Comparison of ENCODE assay signal across 1 cellular context in the genomic region with DNA sequence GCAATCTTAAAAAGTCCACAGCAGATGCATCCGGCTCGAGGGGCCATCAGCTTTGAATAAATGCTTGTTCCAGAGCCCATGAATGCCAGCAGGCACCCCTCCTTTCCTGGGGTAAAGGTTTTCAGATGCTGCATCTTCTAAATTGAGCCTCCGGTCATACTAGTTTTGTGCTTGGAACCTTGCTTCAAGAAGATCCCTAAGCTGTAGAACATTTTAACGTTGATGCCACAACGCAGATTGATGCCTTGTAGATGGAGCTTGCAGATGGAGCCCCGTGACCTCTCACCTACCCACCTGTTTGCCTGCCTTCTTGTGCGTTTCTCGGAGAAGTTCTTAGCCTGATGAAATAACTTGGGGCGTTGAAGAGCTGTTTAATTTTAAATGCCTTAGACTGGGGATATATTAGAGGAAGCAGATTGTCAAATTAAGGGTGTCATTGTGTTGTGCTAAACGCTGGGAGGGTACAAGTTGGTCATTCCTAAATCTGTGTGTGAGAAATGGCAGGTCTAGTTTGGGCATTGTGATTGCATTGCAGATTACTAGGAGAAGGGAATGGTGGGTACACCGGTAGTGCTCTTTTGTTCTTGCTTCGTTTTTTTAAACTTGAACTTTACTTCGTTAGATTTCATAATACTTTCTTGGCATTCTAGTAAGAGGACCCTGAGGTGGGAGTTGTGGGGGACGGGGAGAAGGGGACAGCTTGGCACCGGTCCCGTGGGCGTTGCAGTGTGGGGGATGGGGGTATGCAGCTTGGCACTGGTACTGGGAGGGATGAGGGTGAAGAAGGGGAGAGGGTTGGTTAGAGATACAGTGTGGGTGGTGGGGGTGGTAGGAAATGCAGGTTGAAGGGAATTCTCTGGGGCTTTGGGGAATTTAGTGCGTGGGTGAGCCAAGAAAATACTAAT.
TF ChIP-seq lines count a peak whose summit lies in the region.

No MANE protein-coding gene starts in this region.

TF ChIP-seq in GM12878, 131 proteins besides CTCF, POLR2A, EP300 and RAD21 (continues in another document):
- TF ChIP-seq PAX8 (IDR thresholded peaks at IDR 0.05) (no peak), NFYA (IDR thresholded peaks at IDR 0.05; ENCODE audit: borderline replicate concordance, low read depth, low read length) (no peak), TAF1 (IDR thresholded peaks at IDR 0.05; ENCODE audit: borderline replicate concordance, low read depth, low read length) (0 out of 2 replicates have a peak, but pooled peaks have one; percentile 13), BMI1 (IDR thresholded peaks at IDR 0.05; ENCODE audit: borderline replicate concordance) (peak; percentile 47; the same call in 1 of the 2 replicates), CHD2 (IDR thresholded peaks at IDR 0.05; ENCODE audit: borderline replicate concordance, low read depth, low read length) (0 out of 2 replicates have a peak, but pooled peaks have one; percentile 41), ZSCAN29 (IDR thresholded peaks at IDR 0.05) (0 out of 2 replicates have a peak, but pooled peaks have one; percentile 7), TCF12 (IDR thresholded peaks at IDR 0.05; ENCODE audit: low read depth, low read length) (0 out of 2 replicates have a peak, but pooled peaks have one; percentile 4), SP1 (IDR thresholded peaks at IDR 0.05; ENCODE audit: low read depth, low read length) (no peak), RELA (IDR thresholded peaks at IDR 0.05; ENCODE audit: borderline replicate concordance, partially characterized antibody) (peak; percentile 20), CBX5 (IDR thresholded peaks at IDR 0.05; ENCODE audit: low read depth) (no peak), HDGF (IDR thresholded peaks at IDR 0.05) (0 out of 2 replicates have a peak, but pooled peaks have one; percentile 31), CREM (IDR thresholded peaks at IDR 0.05; ENCODE audit: low read depth) (peak; percentile 37; the same call in 1 of the 2 replicates), ESRRA (IDR thresholded peaks at IDR 0.05; ENCODE audit: low read length) (0 out of 2 replicates have a peak, but pooled peaks have one; percentile 41), SUZ12 (IDR thresholded peaks at IDR 0.05; ENCODE audit: unreplicated experiment) (no peak), NR2C2 (IDR thresholded peaks at IDR 0.05; ENCODE audit: borderline replicate concordance, control insufficient read depth, insufficient read length, low read depth) (no peak), RBBP5 (conservative IDR thresholded peaks at IDR 0.05) (no peak), MEF2B (IDR thresholded peaks at IDR 0.05; ENCODE audit: partially characterized antibody, poor library complexity, severe bottlenecking) (peak; percentile 54), PAX5 (IDR thresholded peaks at IDR 0.05; ENCODE audit: borderline replicate concordance, low read depth, low read length) (0 out of 2 replicates have a peak, but pooled peaks have one; percentile 1), SIN3A (IDR thresholded peaks at IDR 0.05; ENCODE audit: low read depth, low read length) (peak; percentile 23; the same call in 1 of the 2 replicates), NBN (IDR thresholded peaks at IDR 0.05) (0 out of 2 replicates have a peak, but pooled peaks have one; percentile 83), EGR1 (IDR thresholded peaks at IDR 0.05; ENCODE audit: borderline replicate concordance in 1 of 2, low read depth in 2 of 2, low read length in 2 of 2) (peak in 1 of 2 experiments; percentile 80; a peak in 2 of 3 replicates), BACH1 (IDR thresholded peaks at IDR 0.05; ENCODE audit: borderline replicate concordance) (0 out of 2 replicates have a peak, but pooled peaks have one; percentile 15), LARP7 (IDR thresholded peaks at IDR 0.05) (0 out of 2 replicates have a peak, but pooled peaks have one; percentile 20), POLR2AphosphoS2 (IDR thresholded peaks at IDR 0.05; ENCODE audit: low read depth, low read length) (peak; percentile 73), FOS (IDR thresholded peaks at IDR 0.05; ENCODE audit: borderline replicate concordance, extremely low read depth, insufficient read length) (no peak)
- TF ChIP-seq, protein P1, sequence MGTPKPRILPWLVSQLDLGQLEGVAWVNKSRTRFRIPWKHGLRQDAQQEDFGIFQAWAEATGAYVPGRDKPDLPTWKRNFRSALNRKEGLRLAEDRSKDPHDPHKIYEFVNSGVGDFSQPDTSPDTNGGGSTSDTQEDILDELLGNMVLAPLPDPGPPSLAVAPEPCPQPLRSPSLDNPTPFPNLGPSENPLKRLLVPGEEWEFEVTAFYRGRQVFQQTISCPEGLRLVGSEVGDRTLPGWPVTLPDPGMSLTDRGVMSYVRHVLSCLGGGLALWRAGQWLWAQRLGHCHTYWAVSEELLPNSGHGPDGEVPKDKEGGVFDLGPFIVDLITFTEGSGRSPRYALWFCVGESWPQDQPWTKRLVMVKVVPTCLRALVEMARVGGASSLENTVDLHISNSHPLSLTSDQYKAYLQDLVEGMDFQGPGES (IDR thresholded peaks at IDR 0.05) = no peak
- TF ChIP-seq, protein P2, sequence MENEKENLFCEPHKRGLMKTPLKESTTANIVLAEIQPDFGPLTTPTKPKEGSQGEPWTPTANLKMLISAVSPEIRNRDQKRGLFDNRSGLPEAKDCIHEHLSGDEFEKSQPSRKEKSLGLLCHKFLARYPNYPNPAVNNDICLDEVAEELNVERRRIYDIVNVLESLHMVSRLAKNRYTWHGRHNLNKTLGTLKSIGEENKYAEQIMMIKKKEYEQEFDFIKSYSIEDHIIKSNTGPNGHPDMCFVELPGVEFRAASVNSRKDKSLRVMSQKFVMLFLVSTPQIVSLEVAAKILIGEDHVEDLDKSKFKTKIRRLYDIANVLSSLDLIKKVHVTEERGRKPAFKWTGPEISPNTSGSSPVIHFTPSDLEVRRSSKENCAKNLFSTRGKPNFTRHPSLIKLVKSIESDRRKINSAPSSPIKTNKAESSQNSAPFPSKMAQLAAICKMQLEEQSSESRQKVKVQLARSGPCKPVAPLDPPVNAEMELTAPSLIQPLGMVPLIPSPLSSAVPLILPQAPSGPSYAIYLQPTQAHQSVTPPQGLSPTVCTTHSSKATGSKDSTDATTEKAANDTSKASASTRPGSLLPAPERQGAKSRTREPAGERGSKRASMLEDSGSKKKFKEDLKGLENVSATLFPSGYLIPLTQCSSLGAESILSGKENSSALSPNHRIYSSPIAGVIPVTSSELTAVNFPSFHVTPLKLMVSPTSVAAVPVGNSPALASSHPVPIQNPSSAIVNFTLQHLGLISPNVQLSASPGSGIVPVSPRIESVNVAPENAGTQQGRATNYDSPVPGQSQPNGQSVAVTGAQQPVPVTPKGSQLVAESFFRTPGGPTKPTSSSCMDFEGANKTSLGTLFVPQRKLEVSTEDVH (IDR thresholded peaks at IDR 0.05; ENCODE audit: low read depth, partially characterized antibody) = no peak
- TF ChIP-seq, protein P3, sequence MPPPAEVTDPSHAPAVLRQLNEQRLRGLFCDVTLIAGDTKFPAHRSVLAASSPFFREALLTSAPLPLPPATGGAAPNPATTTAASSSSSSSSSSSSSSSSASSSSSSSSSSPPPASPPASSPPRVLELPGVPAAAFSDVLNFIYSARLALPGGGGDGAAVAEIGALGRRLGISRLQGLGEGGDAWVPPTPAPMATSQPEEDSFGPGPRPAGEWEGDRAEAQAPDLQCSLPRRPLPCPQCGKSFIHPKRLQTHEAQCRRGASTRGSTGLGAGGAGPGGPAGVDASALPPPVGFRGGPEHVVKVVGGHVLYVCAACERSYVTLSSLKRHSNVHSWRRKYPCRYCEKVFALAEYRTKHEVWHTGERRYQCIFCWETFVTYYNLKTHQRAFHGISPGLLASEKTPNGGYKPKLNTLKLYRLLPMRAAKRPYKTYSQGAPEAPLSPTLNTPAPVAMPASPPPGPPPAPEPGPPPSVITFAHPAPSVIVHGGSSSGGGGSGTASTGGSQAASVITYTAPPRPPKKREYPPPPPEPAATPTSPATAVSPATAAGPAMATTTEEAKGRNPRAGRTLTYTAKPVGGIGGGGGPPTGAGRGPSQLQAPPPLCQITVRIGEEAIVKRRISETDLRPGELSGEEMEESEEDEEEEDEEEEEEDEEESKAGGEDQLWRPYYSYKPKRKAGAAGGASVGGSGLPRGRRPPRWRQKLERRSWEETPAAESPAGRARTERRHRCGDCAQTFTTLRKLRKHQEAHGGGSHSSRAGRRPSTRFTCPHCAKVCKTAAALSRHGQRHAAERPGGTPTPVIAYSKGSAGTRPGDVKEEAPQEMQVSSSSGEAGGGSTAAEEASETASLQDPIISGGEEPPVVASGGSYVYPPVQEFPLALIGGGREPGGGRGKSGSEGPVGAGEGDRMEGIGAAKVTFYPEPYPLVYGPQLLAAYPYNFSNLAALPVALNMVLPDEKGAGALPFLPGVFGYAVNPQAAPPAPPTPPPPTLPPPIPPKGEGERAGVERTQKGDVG (CRISPR knock-in tag; IDR thresholded peaks at IDR 0.05) = no peak
- TF ChIP-seq, protein P4, sequence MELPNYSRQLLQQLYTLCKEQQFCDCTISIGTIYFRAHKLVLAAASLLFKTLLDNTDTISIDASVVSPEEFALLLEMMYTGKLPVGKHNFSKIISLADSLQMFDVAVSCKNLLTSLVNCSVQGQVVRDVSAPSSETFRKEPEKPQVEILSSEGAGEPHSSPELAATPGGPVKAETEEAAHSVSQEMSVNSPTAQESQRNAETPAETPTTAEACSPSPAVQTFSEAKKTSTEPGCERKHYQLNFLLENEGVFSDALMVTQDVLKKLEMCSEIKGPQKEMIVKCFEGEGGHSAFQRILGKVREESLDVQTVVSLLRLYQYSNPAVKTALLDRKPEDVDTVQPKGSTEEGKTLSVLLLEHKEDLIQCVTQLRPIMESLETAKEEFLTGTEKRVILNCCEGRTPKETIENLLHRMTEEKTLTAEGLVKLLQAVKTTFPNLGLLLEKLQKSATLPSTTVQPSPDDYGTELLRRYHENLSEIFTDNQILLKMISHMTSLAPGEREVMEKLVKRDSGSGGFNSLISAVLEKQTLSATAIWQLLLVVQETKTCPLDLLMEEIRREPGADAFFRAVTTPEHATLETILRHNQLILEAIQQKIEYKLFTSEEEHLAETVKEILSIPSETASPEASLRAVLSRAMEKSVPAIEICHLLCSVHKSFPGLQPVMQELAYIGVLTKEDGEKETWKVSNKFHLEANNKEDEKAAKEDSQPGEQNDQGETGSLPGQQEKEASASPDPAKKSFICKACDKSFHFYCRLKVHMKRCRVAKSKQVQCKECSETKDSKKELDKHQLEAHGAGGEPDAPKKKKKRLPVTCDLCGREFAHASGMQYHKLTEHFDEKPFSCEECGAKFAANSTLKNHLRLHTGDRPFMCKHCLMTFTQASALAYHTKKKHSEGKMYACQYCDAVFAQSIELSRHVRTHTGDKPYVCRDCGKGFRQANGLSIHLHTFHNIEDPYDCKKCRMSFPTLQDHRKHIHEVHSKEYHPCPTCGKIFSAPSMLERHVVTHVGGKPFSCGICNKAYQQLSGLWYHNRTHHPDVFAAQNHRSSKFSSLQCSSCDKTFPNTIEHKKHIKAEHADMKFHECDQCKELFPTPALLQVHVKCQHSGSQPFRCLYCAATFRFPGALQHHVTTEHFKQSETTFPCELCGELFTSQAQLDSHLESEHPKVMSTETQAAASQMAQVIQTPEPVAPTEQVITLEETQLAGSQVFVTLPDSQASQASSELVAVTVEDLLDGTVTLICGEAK (IDR thresholded peaks at IDR 0.05; ENCODE audit: borderline replicate concordance) = no peak
- TF ChIP-seq, protein P5, sequence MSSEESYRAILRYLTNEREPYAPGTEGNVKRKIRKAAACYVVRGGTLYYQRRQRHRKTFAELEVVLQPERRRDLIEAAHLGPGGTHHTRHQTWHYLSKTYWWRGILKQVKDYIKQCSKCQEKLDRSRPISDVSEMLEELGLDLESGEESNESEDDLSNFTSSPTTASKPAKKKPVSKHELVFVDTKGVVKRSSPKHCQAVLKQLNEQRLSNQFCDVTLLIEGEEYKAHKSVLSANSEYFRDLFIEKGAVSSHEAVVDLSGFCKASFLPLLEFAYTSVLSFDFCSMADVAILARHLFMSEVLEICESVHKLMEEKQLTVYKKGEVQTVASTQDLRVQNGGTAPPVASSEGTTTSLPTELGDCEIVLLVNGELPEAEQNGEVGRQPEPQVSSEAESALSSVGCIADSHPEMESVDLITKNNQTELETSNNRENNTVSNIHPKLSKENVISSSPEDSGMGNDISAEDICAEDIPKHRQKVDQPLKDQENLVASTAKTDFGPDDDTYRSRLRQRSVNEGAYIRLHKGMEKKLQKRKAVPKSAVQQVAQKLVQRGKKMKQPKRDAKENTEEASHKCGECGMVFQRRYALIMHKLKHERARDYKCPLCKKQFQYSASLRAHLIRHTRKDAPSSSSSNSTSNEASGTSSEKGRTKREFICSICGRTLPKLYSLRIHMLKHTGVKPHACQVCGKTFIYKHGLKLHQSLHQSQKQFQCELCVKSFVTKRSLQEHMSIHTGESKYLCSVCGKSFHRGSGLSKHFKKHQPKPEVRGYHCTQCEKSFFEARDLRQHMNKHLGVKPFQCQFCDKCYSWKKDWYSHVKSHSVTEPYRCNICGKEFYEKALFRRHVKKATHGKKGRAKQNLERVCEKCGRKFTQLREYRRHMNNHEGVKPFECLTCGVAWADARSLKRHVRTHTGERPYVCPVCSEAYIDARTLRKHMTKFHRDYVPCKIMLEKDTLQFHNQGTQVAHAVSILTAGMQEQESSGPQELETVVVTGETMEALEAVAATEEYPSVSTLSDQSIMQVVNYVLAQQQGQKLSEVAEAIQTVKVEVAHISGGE (CRISPR knock-in tag; IDR thresholded peaks at IDR 0.05) = peak; percentile 27; the same call in 1 of the 2 replicates
- TF ChIP-seq, protein P6, sequence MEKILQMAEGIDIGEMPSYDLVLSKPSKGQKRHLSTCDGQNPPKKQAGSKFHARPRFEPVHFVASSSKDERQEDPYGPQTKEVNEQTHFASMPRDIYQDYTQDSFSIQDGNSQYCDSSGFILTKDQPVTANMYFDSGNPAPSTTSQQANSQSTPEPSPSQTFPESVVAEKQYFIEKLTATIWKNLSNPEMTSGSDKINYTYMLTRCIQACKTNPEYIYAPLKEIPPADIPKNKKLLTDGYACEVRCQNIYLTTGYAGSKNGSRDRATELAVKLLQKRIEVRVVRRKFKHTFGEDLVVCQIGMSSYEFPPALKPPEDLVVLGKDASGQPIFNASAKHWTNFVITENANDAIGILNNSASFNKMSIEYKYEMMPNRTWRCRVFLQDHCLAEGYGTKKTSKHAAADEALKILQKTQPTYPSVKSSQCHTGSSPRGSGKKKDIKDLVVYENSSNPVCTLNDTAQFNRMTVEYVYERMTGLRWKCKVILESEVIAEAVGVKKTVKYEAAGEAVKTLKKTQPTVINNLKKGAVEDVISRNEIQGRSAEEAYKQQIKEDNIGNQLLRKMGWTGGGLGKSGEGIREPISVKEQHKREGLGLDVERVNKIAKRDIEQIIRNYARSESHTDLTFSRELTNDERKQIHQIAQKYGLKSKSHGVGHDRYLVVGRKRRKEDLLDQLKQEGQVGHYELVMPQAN (conservative IDR thresholded peaks at IDR 0.05) = no peak
- TF ChIP-seq, protein P7, sequence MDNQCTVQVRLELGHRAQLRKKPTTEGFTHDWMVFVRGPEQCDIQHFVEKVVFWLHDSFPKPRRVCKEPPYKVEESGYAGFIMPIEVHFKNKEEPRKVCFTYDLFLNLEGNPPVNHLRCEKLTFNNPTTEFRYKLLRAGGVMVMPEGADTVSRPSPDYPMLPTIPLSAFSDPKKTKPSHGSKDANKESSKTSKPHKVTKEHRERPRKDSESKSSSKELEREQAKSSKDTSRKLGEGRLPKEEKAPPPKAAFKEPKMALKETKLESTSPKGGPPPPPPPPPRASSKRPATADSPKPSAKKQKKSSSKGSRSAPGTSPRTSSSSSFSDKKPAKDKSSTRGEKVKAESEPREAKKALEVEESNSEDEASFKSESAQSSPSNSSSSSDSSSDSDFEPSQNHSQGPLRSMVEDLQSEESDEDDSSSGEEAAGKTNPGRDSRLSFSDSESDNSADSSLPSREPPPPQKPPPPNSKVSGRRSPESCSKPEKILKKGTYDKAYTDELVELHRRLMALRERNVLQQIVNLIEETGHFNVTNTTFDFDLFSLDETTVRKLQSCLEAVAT (IDR thresholded peaks at IDR 0.05) = peak; percentile 96
